In genomic region chr11:15850992-15851615, GRCh38 we compare ENCODE assay signal across 16 cellular contexts.
DNase-seq lines count a peak whose midpoint lies in the region; ATAC-seq and TF ChIP-seq lines count a peak whose summit lies in the region.
"Had no signal": no experiment of that assay in that cellular context is flagged by ENCODE, and none has a peak within 500 bp of the region (broad histone marks: within the 10 kb centered on the region; RNA-seq: fewer than 3 reads in every experiment).

No MANE protein-coding gene starts in this region.

- no peaks in the 10 kb centered on the region for H3K36me3 Mint-ChIP-seq in nephron progenitor cell (ENCODE audit: low read depth)

- ATAC-seq in heart right ventricle (peak in 7 of 8 donors; percentile 46 to 76 (median 63)), SK-N-SH treated with all-trans-retinoic acid at 6 μM for 48 hours (no peak)
- ATAC-seq: activated naive CD8-positive, alpha-beta T cell treated with anti-CD3 and anti-CD28 coated beads, Interleukin-2, amount 50 U/mL, for 24 hours had no signal

- H3K9me3 ChIP-seq in heart right ventricle (no peaks in the 10 kb centered on the region), tibial artery (no peaks in the 10 kb centered on the region)
- H3K9me3 ChIP-seq: BE2C, SJCRH30 had no signal

- H3K4me3 Mint-ChIP-seq in nephron progenitor cell, result no peak overlapping the region
- H3K4me3 Mint-ChIP-seq: activated naive CD8-positive, alpha-beta T cell treated with anti-CD3 and anti-CD28 coated beads, Interleukin-2, amount 50 U/mL, for 24 hours had no signal

- peaks cover 0 to 34% (median 15%) of the 10 kb centered on the region in 9 donors for H3K4me1 ChIP-seq in heart right ventricle
- peaks cover 0 to 18% (median 8%) of the 10 kb centered on the region in 4 donors for H3K4me1 ChIP-seq in tibial artery
- H3K4me1 ChIP-seq: BE2C, SJCRH30 had no signal

- H3K27me3 ChIP-seq in heart right ventricle (no peaks in the 10 kb centered on the region), tibial artery (no peaks in the 10 kb centered on the region)
- H3K27me3 ChIP-seq: BE2C had no signal

- peak overlapping the region; percentile 35 for H3K27ac Mint-ChIP-seq in nephron progenitor cell
- H3K27ac Mint-ChIP-seq: activated naive CD8-positive, alpha-beta T cell treated with anti-CD3 and anti-CD28 coated beads, Interleukin-2, amount 50 U/mL, for 24 hours had no signal

- TF ChIP-seq CTCF in coronary artery (IDR thresholded peaks at IDR 0.05) (no peak), heart right ventricle (IDR thresholded peaks at IDR 0.05) (no peak), nephron progenitor cell (IDR thresholded peaks at IDR 0.05) (no peak), tibial artery (IDR thresholded peaks at IDR 0.05) (no peak)

- DNase-seq in coronary artery (ENCODE audit: low spot score) (no peak), heart right ventricle (no peak), nephron progenitor cell (no peak), tibial artery (no peak), NCI-H345 treated with DMSO at 0.1 percent for 48 hours (lab: John Stamatoyannopoulos, UW; ENCODE audit: unreplicated experiment) (no peak), DMS153 (lab: John Stamatoyannopoulos, UW) (no peak)
- DNase-seq: activated CD4-positive, alpha-beta T cell treated with anti-CD3 and anti-CD28 coated beads for 1 hour; activated naive CD8-positive, alpha-beta T cell treated with anti-CD3 and anti-CD28 coated beads, Interleukin-2, amount 50 U/mL, for 24 hours; BE2C; kidney; NCI-H2081 treated with DMSO at 0.1 percent for 48 hours; occipital lobe; SJCRH30; stimulated activated CD4-positive, alpha-beta T cell treated with anti-CD3 and anti-CD28 coated beads, Interleukin-2, amount 100 ng/mL, for 48 hours; T1000 had no signal

- WGBS in heart right ventricle, 2 donors, result 41 to 50% methylated on average over 5 of the region's 5 CpGs

- H3K4me1 Mint-ChIP-seq in nephron progenitor cell, result peaks cover 42% of the 10 kb centered on the region
- H3K4me1 Mint-ChIP-seq: activated naive CD8-positive, alpha-beta T cell treated with anti-CD3 and anti-CD28 coated beads, Interleukin-2, amount 50 U/mL, for 24 hours had no signal

- intact Hi-C loops in heart right ventricle (cut with DNase I), result no loop called here
- intact Hi-C loops in tibial artery (cut with DNase I; ENCODE audit: low total_unique reads), result no loop called here

- H3K36me3 ChIP-seq in heart right ventricle (no peaks in the 10 kb centered on the region), tibial artery (no peaks in the 10 kb centered on the region)
- H3K36me3 ChIP-seq: BE2C, SJCRH30 had no signal

- H3K27ac ChIP-seq in coronary artery (peak overlapping the region; percentile 66 to 69), heart right ventricle (peak overlapping the region; percentile 14 to 74 (median 46)), tibial artery (peak overlapping the region; percentile 39 to 43)
- H3K27ac ChIP-seq: SJCRH30 had no signal

- H3K4me3 ChIP-seq in coronary artery (no peak overlapping the region), heart right ventricle (no peak overlapping the region), tibial artery (no peak overlapping the region)
- H3K4me3 ChIP-seq: SJCRH30 had no signal

- no peaks in the 10 kb centered on the region for H3K9me3 Mint-ChIP-seq in nephron progenitor cell
- H3K9me3 Mint-ChIP-seq: activated naive CD8-positive, alpha-beta T cell treated with anti-CD3 and anti-CD28 coated beads, Interleukin-2, amount 50 U/mL, for 24 hours had no signal

- peaks cover 12% of the 10 kb centered on the region for H3K27me3 Mint-ChIP-seq in nephron progenitor cell (ENCODE audit: low read depth, poor library complexity)

TF ChIP-seq in SK-N-SH treated with all-trans-retinoic acid at 6 μM for 48 hours, 23 proteins besides CTCF, POLR2A, EP300 and RAD21:
- TF ChIP-seq BACH2 (CRISPR knock-in tag; IDR thresholded peaks at IDR 0.05; ENCODE audit: borderline replicate concordance), result no peak
- no peak for TF ChIP-seq CSDC2 (CRISPR knock-in tag; IDR thresholded peaks at IDR 0.05)
- TF ChIP-seq OSR1 (CRISPR knock-in tag; IDR thresholded peaks at IDR 0.05), result no peak
- no peak for TF ChIP-seq ZNF70 (CRISPR knock-in tag; IDR thresholded peaks at IDR 0.05)
- no peak for TF ChIP-seq TCF4 (CRISPR knock-in tag; IDR thresholded peaks at IDR 0.05; ENCODE audit: borderline replicate concordance)
- TF ChIP-seq SNAI2 (CRISPR knock-in tag; IDR thresholded peaks at IDR 0.05), result no peak
- TF ChIP-seq ZNF565 (CRISPR knock-in tag; conservative IDR thresholded peaks at IDR 0.05; ENCODE audit: low read depth), result no peak
- no peak for TF ChIP-seq ESRRG (CRISPR knock-in tag; IDR thresholded peaks at IDR 0.05)
- no peak for TF ChIP-seq ZFP3 (CRISPR knock-in tag; IDR thresholded peaks at IDR 0.05)
- TF ChIP-seq ZC3H10 (CRISPR knock-in tag; IDR thresholded peaks at IDR 0.05), result no peak
- no peak for TF ChIP-seq GLIS3 (CRISPR knock-in tag; IDR thresholded peaks at IDR 0.05)
- TF ChIP-seq TOX (CRISPR knock-in tag; IDR thresholded peaks at IDR 0.05; ENCODE audit: borderline replicate concordance), result no peak
- TF ChIP-seq, protein P1, sequence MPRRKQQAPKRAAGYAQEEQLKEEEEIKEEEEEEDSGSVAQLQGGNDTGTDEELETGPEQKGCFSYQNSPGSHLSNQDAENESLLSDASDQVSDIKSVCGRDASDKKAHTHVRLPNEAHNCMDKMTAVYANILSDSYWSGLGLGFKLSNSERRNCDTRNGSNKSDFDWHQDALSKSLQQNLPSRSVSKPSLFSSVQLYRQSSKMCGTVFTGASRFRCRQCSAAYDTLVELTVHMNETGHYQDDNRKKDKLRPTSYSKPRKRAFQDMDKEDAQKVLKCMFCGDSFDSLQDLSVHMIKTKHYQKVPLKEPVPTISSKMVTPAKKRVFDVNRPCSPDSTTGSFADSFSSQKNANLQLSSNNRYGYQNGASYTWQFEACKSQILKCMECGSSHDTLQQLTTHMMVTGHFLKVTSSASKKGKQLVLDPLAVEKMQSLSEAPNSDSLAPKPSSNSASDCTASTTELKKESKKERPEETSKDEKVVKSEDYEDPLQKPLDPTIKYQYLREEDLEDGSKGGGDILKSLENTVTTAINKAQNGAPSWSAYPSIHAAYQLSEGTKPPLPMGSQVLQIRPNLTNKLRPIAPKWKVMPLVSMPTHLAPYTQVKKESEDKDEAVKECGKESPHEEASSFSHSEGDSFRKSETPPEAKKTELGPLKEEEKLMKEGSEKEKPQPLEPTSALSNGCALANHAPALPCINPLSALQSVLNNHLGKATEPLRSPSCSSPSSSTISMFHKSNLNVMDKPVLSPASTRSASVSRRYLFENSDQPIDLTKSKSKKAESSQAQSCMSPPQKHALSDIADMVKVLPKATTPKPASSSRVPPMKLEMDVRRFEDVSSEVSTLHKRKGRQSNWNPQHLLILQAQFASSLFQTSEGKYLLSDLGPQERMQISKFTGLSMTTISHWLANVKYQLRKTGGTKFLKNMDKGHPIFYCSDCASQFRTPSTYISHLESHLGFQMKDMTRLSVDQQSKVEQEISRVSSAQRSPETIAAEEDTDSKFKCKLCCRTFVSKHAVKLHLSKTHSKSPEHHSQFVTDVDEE (CRISPR knock-in tag; IDR thresholded peaks at IDR 0.05), result no peak
- no peak for TF ChIP-seq PATZ1 (CRISPR knock-in tag; IDR thresholded peaks at IDR 0.05; ENCODE audit: borderline replicate concordance)
- TF ChIP-seq ZNF8 (CRISPR knock-in tag; IDR thresholded peaks at IDR 0.05), result no peak
- no peak for TF ChIP-seq ARNTL (CRISPR knock-in tag; IDR thresholded peaks at IDR 0.05; ENCODE audit: borderline replicate concordance, low read depth)
- no peak for TF ChIP-seq PPARA (CRISPR knock-in tag; IDR thresholded peaks at IDR 0.05; ENCODE audit: borderline replicate concordance)
